8 cellular contexts compared by ENCODE assay signal in genomic region chr22:45240810-45241631, GRCh38. TPM values are rescaled to one million over a fixed set of nuclear protein-coding genes. Genes with fewer than 3 reads are reported as not detected.
DNase-seq lines count a peak whose midpoint lies in the region; ATAC-seq and TF ChIP-seq lines count a peak whose summit lies in the region.

Gene KIAA0930, minus strand, starts transcription at chr22:45240894. Its CDS starts 191 bp downstream, at chr22:45240703.

- CTCF ChIA-PET in activated CD4-positive, alpha-beta memory T cell treated with anti-CD3 and anti-CD28 coated beads for 36 hours (lab: Charles Lee) = no interaction called here

- peaks cover 23% of the 10 kb centered on the region for H3K4me1 Mint-ChIP-seq in GM23338
- peaks cover 26% of the 10 kb centered on the region for H3K4me1 Mint-ChIP-seq in activated CD4-positive, alpha-beta memory T cell treated with anti-CD3 and anti-CD28 coated beads for 36 hours (ENCODE audit: low read depth)

- peak; percentile 69 for ATAC-seq in GM23338

- peak within 1 kb of the TSS; percentile 100 for H2AFZ ChIP-seq in GM23338

- H3K4me1 ChIP-seq in GM23338 (ENCODE audit: insufficient read depth) (peaks cover 10% of the 10 kb centered on the region), liver (ENCODE audit: control insufficient read depth in 4 of 4, insufficient read depth in 4 of 4, low read length in 3 of 4) (peaks cover 16 to 52% (median 32%) of the 10 kb centered on the region in 4 donors)

- peaks cover 12% of the 10 kb centered on the region for H4K20me1 ChIP-seq in GM23338 (replicated peaks; ENCODE audit: insufficient read depth)

- H3K4me3 Mint-ChIP-seq in GM23338 = peak within 1 kb of the TSS; percentile 87
- H3K4me3 Mint-ChIP-seq in activated CD4-positive, alpha-beta memory T cell treated with anti-CD3 and anti-CD28 coated beads for 36 hours = peak within 1 kb of the TSS; percentile 84

- no peak for TF ChIP-seq CTCF in GM23338 (conservative IDR thresholded peaks at IDR 0.05; ENCODE audit: low read depth in 2 of 2)
- no peak for TF ChIP-seq CTCF in liver (IDR thresholded peaks at IDR 0.05; ENCODE audit: low read depth, low read length, missing input control)

- DNase-seq in CD1c-positive myeloid dendritic cell (ENCODE audit: extremely low spot score) = peak; percentile 83
- DNase-seq in GM23338 (ENCODE audit: low spot score) = peak; percentile 94
- peak; percentile 15 for DNase-seq in NCI-H526 treated with DMSO at 0.1 percent for 48 hours (lab: John Stamatoyannopoulos, UW)
- peak; percentile 90 for DNase-seq in activated CD4-positive, alpha-beta memory T cell treated with anti-CD3 and anti-CD28 coated beads for 36 hours
- peak in 1 of 2 donors; percentile 74 for DNase-seq in dermis microvascular lymphatic vessel endothelial cell (ENCODE audit: low read depth in 2 of 2)
- peak; percentile 72 to 75 for DNase-seq in stimulated activated CD4-positive, alpha-beta T cell treated with anti-CD3 and anti-CD28 coated beads, Interleukin-2, amount 100 ng/mL, for 48 hours
- DNase-seq in NK-92 treated with Interleukin-12 subunit alpha and Interleukin-12 subunit beta, amount 100 ng/mL, for 24 hours (lab: John Stamatoyannopoulos, UW) = no peak

- TF ChIP-seq RAD21 in liver (IDR thresholded peaks at IDR 0.05) = no peak

- POLR2A ChIA-PET in activated CD4-positive, alpha-beta memory T cell treated with anti-CD3 and anti-CD28 coated beads for 36 hours (lab: Charles Lee) = no interaction called here

- WGBS in liver = 8% methylated on average over 65 of the region's 66 CpGs

- H3K27me3 Mint-ChIP-seq in GM23338 (ENCODE audit: insufficient read depth, low read depth, poor library complexity) = peaks cover 18% of the 10 kb centered on the region
- no peaks in the 10 kb centered on the region for H3K27me3 Mint-ChIP-seq in activated CD4-positive, alpha-beta memory T cell treated with anti-CD3 and anti-CD28 coated beads for 36 hours

- H3K36me3 ChIP-seq in GM23338 (ENCODE audit: insufficient read depth) (no peaks in the 10 kb centered on the region), liver (ENCODE audit: control insufficient read depth in 4 of 4, insufficient read depth in 3 of 4, low read depth in 1 of 4, low read length in 3 of 4) (no peaks in the 10 kb centered on the region)

- H3K9me3 Mint-ChIP-seq in GM23338 = no peaks in the 10 kb centered on the region
- H3K9me3 Mint-ChIP-seq in activated CD4-positive, alpha-beta memory T cell treated with anti-CD3 and anti-CD28 coated beads for 36 hours = no peaks in the 10 kb centered on the region

- H3K4me3 ChIP-seq in GM23338 (peak within 1 kb of the TSS; percentile 89), liver (ENCODE audit: low read depth in 1 of 3, low read length in 3 of 3) (peak within 1 kb of the TSS; percentile 27 to 77 (median 77))

- intact Hi-C loops in activated CD4-positive, alpha-beta memory T cell treated with anti-CD3 and anti-CD28 coated beads for 36 hours (cut with micrococcal nuclease) = loop anchor here (2.0 to 5.0 kb wide), 2 partner anchors 64 to 68 kb away; partner anchors contain the start of gene FAM118A

- peaks cover 4% of the 10 kb centered on the region; the same call in 1 of the 2 replicates for H3F3A ChIP-seq in GM23338 (replicated peaks; ENCODE audit: low read depth)

- no peak within 1 kb of the TSS for H3K27ac ChIP-seq in GM23338 (ENCODE audit: low read depth)
- H3K27ac ChIP-seq in liver (ENCODE audit: low read depth in 1 of 2, low read length in 2 of 2) = peak within 1 kb of the TSS; percentile 23 to 35

- peak within 1 kb of the TSS; percentile 96 for H3K4me2 ChIP-seq in GM23338

- H3K9me3 ChIP-seq in liver (ENCODE audit: control insufficient read depth in 4 of 4, low read length in 3 of 4) = no peaks in the 10 kb centered on the region

- no peaks in the 10 kb centered on the region for H3K9me2 ChIP-seq in GM23338 (ENCODE audit: insufficient read depth)

- no peaks in the 10 kb centered on the region; the same call in 2 of the 3 replicates for H3K36me3 Mint-ChIP-seq in GM23338 (ENCODE audit: low read depth)
- H3K36me3 Mint-ChIP-seq in activated CD4-positive, alpha-beta memory T cell treated with anti-CD3 and anti-CD28 coated beads for 36 hours = peaks cover 2% of the 10 kb centered on the region

- peak within 1 kb of the TSS; percentile 82; the same call in 1 of the 2 replicates for H3K27ac Mint-ChIP-seq in GM23338
- peak within 1 kb of the TSS; percentile 66 for H3K27ac Mint-ChIP-seq in activated CD4-positive, alpha-beta memory T cell treated with anti-CD3 and anti-CD28 coated beads for 36 hours

- H3K9ac ChIP-seq in liver (ENCODE audit: low read depth in 1 of 2, low read length in 2 of 2) = no peak within 1 kb of the TSS

- peaks cover 35% of the 10 kb centered on the region for H3K79me2 ChIP-seq in GM23338 (replicated peaks; ENCODE audit: insufficient read depth)

- H3K27me3 ChIP-seq in GM23338 (ENCODE audit: insufficient read depth) (peaks cover 9% of the 10 kb centered on the region; the same call in 1 of the 2 replicates), liver (ENCODE audit: control insufficient read depth in 4 of 4, insufficient read depth in 4 of 4, low read length in 3 of 4) (no peaks in the 10 kb centered on the region)

TF ChIP-seq in GM23338, 12 proteins besides CTCF, POLR2A, EP300 and RAD21 (continues in another document):
- TF ChIP-seq NANOG (IDR thresholded peaks at IDR 0.05; ENCODE audit: borderline replicate concordance) = no peak
- TF ChIP-seq REST (IDR thresholded peaks at IDR 0.05; ENCODE audit: unreplicated experiment) = no peak

TF ChIP-seq in liver, 16 proteins besides CTCF, POLR2A, EP300 and RAD21:
- TF ChIP-seq SP1 (IDR thresholded peaks at IDR 0.05) (peak; percentile 71), ZBTB33 (IDR thresholded peaks at IDR 0.05) (no peak), GABPA (IDR thresholded peaks at IDR 0.05 in 1 of 2, conservative IDR thresholded peaks at IDR 0.05 in 1 of 2) (no peak), JUND (IDR thresholded peaks at IDR 0.05) (no peak), ATF3 (IDR thresholded peaks at IDR 0.05) (no peak), HNF4G (IDR thresholded peaks at IDR 0.05) (no peak), HNF4A (conservative IDR thresholded peaks at IDR 0.05) (peak in 1 of 2 donors; percentile 23)
TF ChIP-seq in liver: peak in this region for 2.

RNA-seq across cellular contexts. Expression of gene KIAA0930, which starts in this region (rescaled TPM):
- 78.6 and 81.8 TPM in 2 replicates for total RNA-seq in GM23338 (2014; rRNA removed; shearing (Covaris generic))
- polyA plus RNA-seq in GM23338 (2016; fragmentation: Nextera tagmentation; extraction: Ambion mirVana) (15.0 and 19.1 TPM in 2 replicates), liver (10 to 100 TPM in 1 of 2 donors, 1 to 10 TPM in 1; 6.1 to 30.0 TPM)
- 10 to 100 TPM; 31.1 to 31.9 TPM for total RNA-seq in activated CD4-positive, alpha-beta memory T cell treated with anti-CD3 and anti-CD28 coated beads for 36 hours
- total RNA-seq in dermis microvascular lymphatic vessel endothelial cell (39.3 and 57.7 TPM in 2 replicates), liver (10 to 100 TPM; 14.9 to 20.4 TPM)
